In genomic region chr4:159937595-159937994, GRCh38 we compare ENCODE assay signal across 1 cellular context.
TF ChIP-seq lines count a peak whose summit lies in the region.

No MANE protein-coding gene starts in this region.

TF ChIP-seq in GM12878, 131 proteins besides CTCF, POLR2A, EP300 and RAD21 (continued from another document):
- peak; percentile 52; the same call in 1 of the 2 replicates for TF ChIP-seq RELB (IDR thresholded peaks at IDR 0.05; ENCODE audit: low read depth)
- peak; percentile 78 for TF ChIP-seq BMI1 (IDR thresholded peaks at IDR 0.05; ENCODE audit: borderline replicate concordance)
- TF ChIP-seq CREM (IDR thresholded peaks at IDR 0.05; ENCODE audit: low read depth), result 0 out of 2 replicates have a peak, but pooled peaks have one; percentile 38
- TF ChIP-seq MYC (IDR thresholded peaks at IDR 0.05; ENCODE audit: insufficient read depth, insufficient read length, insufficient replicate concordance, low read length, severe bottlenecking), result no peak
- no peak for TF ChIP-seq KDM1A (IDR thresholded peaks at IDR 0.05; ENCODE audit: borderline replicate concordance)
- TF ChIP-seq DPF2 (IDR thresholded peaks at IDR 0.05), result peak; percentile 98
- no peak for TF ChIP-seq REST (IDR thresholded peaks at IDR 0.05; ENCODE audit: low read depth, low read length)
- TF ChIP-seq HDAC2 (IDR thresholded peaks at IDR 0.05), result no peak
- no peak for TF ChIP-seq NFYA (IDR thresholded peaks at IDR 0.05; ENCODE audit: borderline replicate concordance, low read depth, low read length)
- no peak for TF ChIP-seq PAX8 (IDR thresholded peaks at IDR 0.05)
- TF ChIP-seq STAT3 (IDR thresholded peaks at IDR 0.05; ENCODE audit: low read depth, low read length), result peak; percentile 36; the same call in 1 of the 2 replicates
- TF ChIP-seq NFIC (IDR thresholded peaks at IDR 0.05; ENCODE audit: low read depth, low read length), result peak; percentile 67; the same call in 1 of the 2 replicates
- TF ChIP-seq BCL11A (IDR thresholded peaks at IDR 0.05; ENCODE audit: low read depth, low read length), result peak; percentile 90
- no peak for TF ChIP-seq CBX3 (IDR thresholded peaks at IDR 0.05; ENCODE audit: borderline replicate concordance, low read depth)
- peak; percentile 85 for TF ChIP-seq BACH1 (IDR thresholded peaks at IDR 0.05; ENCODE audit: borderline replicate concordance)
- TF ChIP-seq IKZF1 (conservative IDR thresholded peaks at IDR 0.05), result peak; percentile 58
- TF ChIP-seq GATAD2B (conservative IDR thresholded peaks at IDR 0.05; ENCODE audit: low read depth), result peak; percentile 55; the same call in 1 of the 2 replicates
- no peak for TF ChIP-seq EZH2 (IDR thresholded peaks at IDR 0.05; ENCODE audit: borderline replicate concordance, control insufficient read depth, low read depth, low read length)
- TF ChIP-seq RCOR1 (conservative IDR thresholded peaks at IDR 0.05; ENCODE audit: low read depth, low read length), result 0 out of 2 replicates have a peak, but pooled peaks have one; percentile 28
- TF ChIP-seq NR2F1 (conservative IDR thresholded peaks at IDR 0.05), result 0 out of 2 replicates have a peak, but pooled peaks have one; percentile 35
- peak; percentile 75 to 86 for TF ChIP-seq IKZF2 (IDR thresholded peaks at IDR 0.05)
- peak in 1 of 2 experiments; percentile 29; a peak in 1 of 4 replicates for TF ChIP-seq BHLHE40 (IDR thresholded peaks at IDR 0.05; ENCODE audit: borderline replicate concordance in 1 of 2, low read depth in 2 of 2, low read length in 1 of 2)
- TF ChIP-seq SPI1 (IDR thresholded peaks at IDR 0.05; ENCODE audit: borderline replicate concordance, insufficient read depth, low read depth, low read length), result peak; percentile 88
- TF ChIP-seq MEF2B (IDR thresholded peaks at IDR 0.05; ENCODE audit: partially characterized antibody, poor library complexity, severe bottlenecking), result peak; percentile 70
- peak; percentile 75 for TF ChIP-seq ZNF217 (IDR thresholded peaks at IDR 0.05)
- TF ChIP-seq MLLT1 (IDR thresholded peaks at IDR 0.05), result 0 out of 2 replicates have a peak, but pooled peaks have one; percentile 29
